ENCODE assay signal across 25 cellular contexts in the genomic region with DNA sequence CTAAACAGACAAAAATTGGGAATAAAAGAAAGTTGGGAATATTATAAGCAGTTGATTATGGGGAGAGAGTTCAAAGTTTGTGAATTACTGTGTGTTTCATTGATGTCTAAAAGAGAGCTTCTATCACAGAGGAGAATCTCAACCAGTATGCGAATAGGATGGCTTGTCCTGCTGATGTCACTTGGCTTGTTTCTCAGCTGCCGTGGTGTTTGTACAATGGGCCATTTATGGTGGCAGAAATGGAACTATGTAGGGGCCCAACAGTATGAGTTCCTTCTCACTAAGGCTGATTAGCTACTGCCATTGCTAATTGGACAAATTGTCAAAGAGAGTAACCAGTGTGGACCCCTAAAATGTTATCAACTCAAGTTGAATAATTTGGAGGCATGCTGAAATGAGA.
"Had no signal": no experiment of that assay in that cellular context is flagged by ENCODE, and none has a peak within 500 bp of the region (broad histone marks: within the 10 kb centered on the region; RNA-seq: fewer than 3 reads in every experiment).

No MANE protein-coding gene starts in this region.

- H3K36me3 ChIP-seq: adrenal gland, esophagus squamous epithelium, gastroesophageal sphincter had no signal

- H3K4me3 ChIP-seq: adrenal gland, body of pancreas, esophagus squamous epithelium, gastroesophageal sphincter had no signal

- H3K9me3 ChIP-seq: adrenal gland, body of pancreas had no signal

- DNase-seq: activated CD4-positive, alpha-beta memory T cell treated with anti-CD3 and anti-CD28 coated beads, Interleukin-2, amount 10 ng/mL, durations not matched to agents 7 days and 5 days; activated CD4-positive, alpha-beta T cell treated with anti-CD3 and anti-CD28 coated beads for 1 hour; activated CD4-positive, alpha-beta T cell treated with anti-CD3 and anti-CD28 coated beads for 4 hours; activated CD4-positive, alpha-beta T cell treated with anti-CD3 and anti-CD28 coated beads, Interleukin-2, amount 10 ng/mL, durations not matched to agents 7 days and 5 days; activated CD4-positive, alpha-beta T cell treated with anti-CD3 and anti-CD28 coated beads, Interleukin-2, amount 50 U/mL, for 4 hours; activated effector memory CD4-positive, alpha-beta T cell treated with Interleukin-2 at 50 U/mL for 16 hours; activated gamma-delta T cell treated with Interleukin-2 at 50 U/mL for 16 hours; activated naive CD4-positive, alpha-beta T cell treated with Interleukin-2 at 50 U/mL for 16 hours; activated naive CD8-positive, alpha-beta T cell treated with anti-CD3 and anti-CD28 coated beads for 36 hours; activated naive CD8-positive, alpha-beta T cell treated with anti-CD3 and anti-CD28 coated beads, Interleukin-2, amount 50 U/mL, for 24 hours; activated T-cell treated with anti-CD3 and anti-CD28 coated beads, Interleukin-2, amount 50 U/mL, for 4 hours; adrenal gland; aorta; body of pancreas; cortex of kidney; dermis blood vessel endothelial cell; effector CD4-positive, alpha-beta T cell; effector memory CD8-positive, alpha-beta T cell; erythroblast; esophagus squamous epithelium; foreskin melanocyte; T-helper 2 cell had no signal

- H3K4me1 Mint-ChIP-seq: activated CD4-positive, alpha-beta memory T cell treated with anti-CD3 and anti-CD28 coated beads, Interleukin-2, amount 10 ng/mL, durations not matched to agents 7 days and 5 days; activated CD4-positive, alpha-beta T cell treated with anti-CD3 and anti-CD28 coated beads, Interleukin-2, amount 10 ng/mL, durations not matched to agents 7 days and 5 days; activated naive CD8-positive, alpha-beta T cell treated with anti-CD3 and anti-CD28 coated beads for 36 hours had no signal

- H3K4me1 ChIP-seq: adrenal gland, esophagus squamous epithelium, gastroesophageal sphincter had no signal

- H3K27ac Mint-ChIP-seq: activated CD4-positive, alpha-beta memory T cell treated with anti-CD3 and anti-CD28 coated beads, Interleukin-2, amount 10 ng/mL, durations not matched to agents 7 days and 5 days; activated CD4-positive, alpha-beta T cell treated with anti-CD3 and anti-CD28 coated beads, Interleukin-2, amount 10 ng/mL, durations not matched to agents 7 days and 5 days; activated naive CD4-positive, alpha-beta T cell treated with anti-CD3 and anti-CD28 coated beads, Interleukin-2, amount 50 U/mL, for 24 hours; activated naive CD8-positive, alpha-beta T cell treated with anti-CD3 and anti-CD28 coated beads for 36 hours; activated naive CD8-positive, alpha-beta T cell treated with anti-CD3 and anti-CD28 coated beads, Interleukin-2, amount 50 U/mL, for 24 hours; activated T-helper 17 cell treated with anti-CD3 and anti-CD28 coated beads, Interleukin-2, amount 50 U/mL, for 72 hours; effector memory CD8-positive, alpha-beta T cell had no signal

- H3K27ac ChIP-seq: adrenal gland, body of pancreas, esophagus squamous epithelium, gastroesophageal sphincter had no signal

- H3K4me3 Mint-ChIP-seq: activated CD4-positive, alpha-beta memory T cell treated with anti-CD3 and anti-CD28 coated beads, Interleukin-2, amount 10 ng/mL, durations not matched to agents 7 days and 5 days; activated CD4-positive, alpha-beta T cell treated with anti-CD3 and anti-CD28 coated beads, Interleukin-2, amount 10 ng/mL, durations not matched to agents 7 days and 5 days; activated naive CD4-positive, alpha-beta T cell treated with anti-CD3 and anti-CD28 coated beads, Interleukin-2, amount 50 U/mL, for 24 hours; activated naive CD8-positive, alpha-beta T cell treated with anti-CD3 and anti-CD28 coated beads for 36 hours; activated naive CD8-positive, alpha-beta T cell treated with anti-CD3 and anti-CD28 coated beads, Interleukin-2, amount 50 U/mL, for 24 hours; activated T-cell treated with anti-CD3 and anti-CD28 coated beads, Interleukin-2, amount 50 U/mL, for 4 hours; activated T-helper 17 cell treated with anti-CD3 and anti-CD28 coated beads, Interleukin-2, amount 50 U/mL, for 72 hours; effector memory CD8-positive, alpha-beta T cell had no signal

- ATAC-seq: activated naive CD8-positive, alpha-beta T cell treated with anti-CD3 and anti-CD28 coated beads, Interleukin-2, amount 50 U/mL, for 24 hours; activated T-cell treated with anti-CD3 and anti-CD28 coated beads, Interleukin-2, amount 50 U/mL, for 4 hours; activated T-helper 17 cell treated with anti-CD3 and anti-CD28 coated beads, Interleukin-2, amount 50 U/mL, for 72 hours; body of pancreas; effector memory CD8-positive, alpha-beta T cell; gastroesophageal sphincter had no signal

- H3K27me3 ChIP-seq: adrenal gland, body of pancreas, esophagus squamous epithelium, gastroesophageal sphincter had no signal
